In the genomic region with DNA sequence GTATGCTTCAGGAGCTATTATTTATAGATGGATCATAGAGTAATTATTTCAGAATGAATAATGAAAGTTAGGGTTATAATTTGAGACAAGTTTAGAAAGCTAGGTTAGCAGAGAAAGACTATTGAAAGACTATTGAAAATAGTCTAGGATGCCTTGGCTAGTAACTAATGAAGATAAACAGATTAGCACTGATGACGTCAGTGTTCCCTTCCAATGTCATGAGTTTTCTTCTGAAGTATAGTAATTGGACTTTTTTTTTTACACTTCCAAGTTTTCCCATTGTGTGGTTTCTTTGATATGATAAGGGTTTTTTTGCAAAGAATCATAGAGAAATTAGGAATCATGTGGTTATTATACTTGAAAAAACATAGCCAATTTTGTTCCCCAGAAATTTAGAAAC, we compare ENCODE assay signal across 2 cellular contexts.
TF ChIP-seq lines count a peak whose summit lies in the region.

No MANE protein-coding gene starts in this region.

TF ChIP-seq in HepG2, 621 proteins besides CTCF, POLR2A, EP300 and RAD21:
- TF ChIP-seq, protein P1, sequence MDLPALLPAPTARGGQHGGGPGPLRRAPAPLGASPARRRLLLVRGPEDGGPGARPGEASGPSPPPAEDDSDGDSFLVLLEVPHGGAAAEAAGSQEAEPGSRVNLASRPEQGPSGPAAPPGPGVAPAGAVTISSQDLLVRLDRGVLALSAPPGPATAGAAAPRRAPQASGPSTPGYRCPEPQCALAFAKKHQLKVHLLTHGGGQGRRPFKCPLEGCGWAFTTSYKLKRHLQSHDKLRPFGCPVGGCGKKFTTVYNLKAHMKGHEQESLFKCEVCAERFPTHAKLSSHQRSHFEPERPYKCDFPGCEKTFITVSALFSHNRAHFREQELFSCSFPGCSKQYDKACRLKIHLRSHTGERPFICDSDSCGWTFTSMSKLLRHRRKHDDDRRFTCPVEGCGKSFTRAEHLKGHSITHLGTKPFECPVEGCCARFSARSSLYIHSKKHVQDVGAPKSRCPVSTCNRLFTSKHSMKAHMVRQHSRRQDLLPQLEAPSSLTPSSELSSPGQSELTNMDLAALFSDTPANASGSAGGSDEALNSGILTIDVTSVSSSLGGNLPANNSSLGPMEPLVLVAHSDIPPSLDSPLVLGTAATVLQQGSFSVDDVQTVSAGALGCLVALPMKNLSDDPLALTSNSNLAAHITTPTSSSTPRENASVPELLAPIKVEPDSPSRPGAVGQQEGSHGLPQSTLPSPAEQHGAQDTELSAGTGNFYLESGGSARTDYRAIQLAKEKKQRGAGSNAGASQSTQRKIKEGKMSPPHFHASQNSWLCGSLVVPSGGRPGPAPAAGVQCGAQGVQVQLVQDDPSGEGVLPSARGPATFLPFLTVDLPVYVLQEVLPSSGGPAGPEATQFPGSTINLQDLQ (CRISPR knock-in tag; IDR thresholded peaks at IDR 0.05): no peak
- TF ChIP-seq ATF7 (IDR thresholded peaks at IDR 0.05) (peak; percentile 93), ATF7 (CRISPR knock-in tag; IDR thresholded peaks at IDR 0.05) (no peak), CREB1 (IDR thresholded peaks at IDR 0.05) (peak; percentile 95), CREB1 (CRISPR knock-in tag; IDR thresholded peaks at IDR 0.05) (no peak)

TF ChIP-seq in HEK293, 187 proteins besides CTCF, POLR2A, EP300 and RAD21:
- TF ChIP-seq, protein P2, sequence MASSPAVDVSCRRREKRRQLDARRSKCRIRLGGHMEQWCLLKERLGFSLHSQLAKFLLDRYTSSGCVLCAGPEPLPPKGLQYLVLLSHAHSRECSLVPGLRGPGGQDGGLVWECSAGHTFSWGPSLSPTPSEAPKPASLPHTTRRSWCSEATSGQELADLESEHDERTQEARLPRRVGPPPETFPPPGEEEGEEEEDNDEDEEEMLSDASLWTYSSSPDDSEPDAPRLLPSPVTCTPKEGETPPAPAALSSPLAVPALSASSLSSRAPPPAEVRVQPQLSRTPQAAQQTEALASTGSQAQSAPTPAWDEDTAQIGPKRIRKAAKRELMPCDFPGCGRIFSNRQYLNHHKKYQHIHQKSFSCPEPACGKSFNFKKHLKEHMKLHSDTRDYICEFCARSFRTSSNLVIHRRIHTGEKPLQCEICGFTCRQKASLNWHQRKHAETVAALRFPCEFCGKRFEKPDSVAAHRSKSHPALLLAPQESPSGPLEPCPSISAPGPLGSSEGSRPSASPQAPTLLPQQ (tag by site-specific recombination; IDR thresholded peaks at IDR 0.05): no peak
- TF ChIP-seq ZNF514 (tag by site-specific recombination; IDR thresholded peaks at IDR 0.05) (no peak), ZNF138 (tag by site-specific recombination; IDR thresholded peaks at IDR 0.05; ENCODE audit: borderline replicate concordance) (no peak), ZNF416 (tag by site-specific recombination; IDR thresholded peaks at IDR 0.05) (no peak), KLF16 (tag by site-specific recombination; IDR thresholded peaks at IDR 0.05) (no peak)
- TF ChIP-seq, protein P3, sequence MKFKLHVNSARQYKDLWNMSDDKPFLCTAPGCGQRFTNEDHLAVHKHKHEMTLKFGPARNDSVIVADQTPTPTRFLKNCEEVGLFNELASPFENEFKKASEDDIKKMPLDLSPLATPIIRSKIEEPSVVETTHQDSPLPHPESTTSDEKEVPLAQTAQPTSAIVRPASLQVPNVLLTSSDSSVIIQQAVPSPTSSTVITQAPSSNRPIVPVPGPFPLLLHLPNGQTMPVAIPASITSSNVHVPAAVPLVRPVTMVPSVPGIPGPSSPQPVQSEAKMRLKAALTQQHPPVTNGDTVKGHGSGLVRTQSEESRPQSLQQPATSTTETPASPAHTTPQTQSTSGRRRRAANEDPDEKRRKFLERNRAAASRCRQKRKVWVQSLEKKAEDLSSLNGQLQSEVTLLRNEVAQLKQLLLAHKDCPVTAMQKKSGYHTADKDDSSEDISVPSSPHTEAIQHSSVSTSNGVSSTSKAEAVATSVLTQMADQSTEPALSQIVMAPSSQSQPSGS (tag by site-specific recombination; IDR thresholded peaks at IDR 0.05; ENCODE audit: low read depth): 0 out of 2 replicates have a peak, but pooled peaks have one; percentile 4
